1 cellular context compared by ENCODE assay signal in genomic region chr2:46828039-46828438, GRCh38.
TF ChIP-seq lines count a peak whose summit lies in the region.

No MANE protein-coding gene starts in this region.

TF ChIP-seq in IMR-90, 13 proteins besides CTCF, POLR2A, EP300 and RAD21 (continued from another document):
- TF ChIP-seq ELK1 (IDR thresholded peaks at IDR 0.05; ENCODE audit: borderline replicate concordance, low read depth, low read length) = no peak
- no peak for TF ChIP-seq CEBPB (IDR thresholded peaks at IDR 0.05; ENCODE audit: low read depth, low read length)
- TF ChIP-seq MAFK (IDR thresholded peaks at IDR 0.05; ENCODE audit: low read depth, low read length) = no peak
- TF ChIP-seq CHD1 (IDR thresholded peaks at IDR 0.05; ENCODE audit: low read depth, low read length) = no peak
- TF ChIP-seq USF2 (IDR thresholded peaks at IDR 0.05; ENCODE audit: low read depth, low read length) = no peak
TF ChIP-seq in IMR-90: peak in this region for 0.
